14 cellular contexts compared by ENCODE assay signal in the genomic region with DNA sequence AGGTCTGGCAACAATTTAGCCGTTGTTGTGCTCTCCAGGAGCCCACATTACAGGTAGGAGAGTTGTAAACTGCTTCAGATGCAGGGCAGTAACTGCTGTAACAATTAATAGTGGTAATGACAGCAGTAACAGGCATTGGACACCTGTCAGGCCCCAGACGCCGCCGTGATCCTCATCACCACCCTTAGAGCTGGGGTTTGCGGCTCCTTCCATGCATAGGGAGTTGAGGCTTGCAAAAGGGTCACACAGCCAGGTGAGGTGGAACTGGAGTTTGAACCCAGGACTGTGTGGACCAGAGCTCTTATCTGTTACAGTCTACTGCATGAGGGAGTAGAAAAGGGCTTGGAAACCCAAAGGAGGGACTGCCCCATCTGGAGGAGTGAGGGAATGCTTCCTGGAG.
"Had no signal": no experiment of that assay in that cellular context is flagged by ENCODE, and none has a peak within 500 bp of the region (broad histone marks: within the 10 kb centered on the region; RNA-seq: fewer than 3 reads in every experiment).

No MANE protein-coding gene starts in this region.

- H3K79me2 ChIP-seq: hepatocyte had no signal

- H3K9me3 Mint-ChIP-seq: activated naive CD4-positive, alpha-beta T cell treated with anti-CD3 and anti-CD28 coated beads for 36 hours; activated T-helper 17 cell treated with anti-CD3 and anti-CD28 coated beads, Interleukin-2, amount 50 U/mL, for 72 hours; effector memory CD8-positive, alpha-beta T cell; mesothelial cell of epicardium; natural killer cell treated with Interleukin-12 subunit alpha and Interleukin-12 subunit beta and Interleukin-15 and Interleukin-18, amount 100 ng/mL, for 72 hours; stimulated activated memory B cell treated with anti-CD40 and anti-IgM and Interleukin-4, amounts not matched to agents 10 μg/mL and 1 μg/mL and 100 μg/mL, for 72 hours; T-helper 1 cell treated with Interleukin-12 subunit alpha and Interleukin-12 subunit beta and Interleukin-4 antibody, amounts not matched to agents 30 μg/mL and 1 μg/mL, for 36 hours had no signal

- H2AFZ ChIP-seq: hepatocyte had no signal

- H3K4me3 Mint-ChIP-seq: activated naive CD4-positive, alpha-beta T cell treated with anti-CD3 and anti-CD28 coated beads for 36 hours; activated T-helper 17 cell treated with anti-CD3 and anti-CD28 coated beads, Interleukin-2, amount 50 U/mL, for 72 hours; effector memory CD8-positive, alpha-beta T cell; mesothelial cell of epicardium; natural killer cell treated with Interleukin-12 subunit alpha and Interleukin-12 subunit beta and Interleukin-15 and Interleukin-18, amount 100 ng/mL, for 72 hours; stimulated activated memory B cell treated with anti-CD40 and anti-IgM and Interleukin-4, amounts not matched to agents 10 μg/mL and 1 μg/mL and 100 μg/mL, for 72 hours; T-helper 1 cell treated with Interleukin-12 subunit alpha and Interleukin-12 subunit beta and Interleukin-4 antibody, amounts not matched to agents 30 μg/mL and 1 μg/mL, for 36 hours had no signal

- H3K27me3 Mint-ChIP-seq: activated T-helper 17 cell treated with anti-CD3 and anti-CD28 coated beads, Interleukin-2, amount 50 U/mL, for 72 hours had no signal

- FAIRE-seq: pancreas had no signal

- H3K27ac ChIP-seq: body of pancreas, hepatocyte, lower lobe of right lung, neutrophil, pancreas, tibial artery, VCaP had no signal

- H3K27ac Mint-ChIP-seq: activated naive CD4-positive, alpha-beta T cell treated with anti-CD3 and anti-CD28 coated beads for 36 hours; activated T-helper 17 cell treated with anti-CD3 and anti-CD28 coated beads, Interleukin-2, amount 50 U/mL, for 72 hours; effector memory CD8-positive, alpha-beta T cell; mesothelial cell of epicardium; natural killer cell treated with Interleukin-12 subunit alpha and Interleukin-12 subunit beta and Interleukin-15 and Interleukin-18, amount 100 ng/mL, for 72 hours; stimulated activated memory B cell treated with anti-CD40 and anti-IgM and Interleukin-4, amounts not matched to agents 10 μg/mL and 1 μg/mL and 100 μg/mL, for 72 hours; T-helper 1 cell treated with Interleukin-12 subunit alpha and Interleukin-12 subunit beta and Interleukin-4 antibody, amounts not matched to agents 30 μg/mL and 1 μg/mL, for 36 hours had no signal

- H3K9me3 ChIP-seq: body of pancreas, lower lobe of right lung, neutrophil, pancreas, tibial artery had no signal

- H3K4me3 ChIP-seq: body of pancreas, hepatocyte, lower lobe of right lung, pancreas, tibial artery had no signal

- H3K36me3 ChIP-seq: neutrophil, pancreas had no signal

- H3K4me2 ChIP-seq: hepatocyte had no signal

- H3K4me1 Mint-ChIP-seq: activated T-helper 17 cell treated with anti-CD3 and anti-CD28 coated beads, Interleukin-2, amount 50 U/mL, for 72 hours; mesothelial cell of epicardium; stimulated activated memory B cell treated with anti-CD40 and anti-IgM and Interleukin-4, amounts not matched to agents 10 μg/mL and 1 μg/mL and 100 μg/mL, for 72 hours had no signal

- H3K27me3 ChIP-seq: body of pancreas, hepatocyte, neutrophil, pancreas, tibial artery had no signal

- H3K4me1 ChIP-seq: body of pancreas, pancreas, tibial artery had no signal
